In the genomic region with DNA sequence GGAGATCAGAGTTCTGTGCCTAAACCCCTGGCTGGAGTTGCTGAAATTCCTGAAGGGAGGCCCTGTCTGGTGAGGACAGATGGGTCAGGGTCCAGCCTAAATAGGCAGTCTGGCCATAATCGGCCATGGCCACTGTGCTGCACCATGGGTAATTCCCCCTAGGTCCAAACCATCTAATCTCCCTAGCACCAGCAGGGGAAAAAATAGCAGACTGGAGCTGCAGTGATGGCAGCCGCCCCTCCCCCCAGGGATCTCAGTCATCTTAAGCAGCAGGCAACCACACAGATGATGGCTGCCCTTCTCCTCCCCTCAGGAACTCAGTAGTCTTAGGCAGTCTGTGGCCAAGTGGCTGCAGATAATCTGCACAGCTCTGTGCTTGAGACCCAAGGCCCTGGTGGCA, we compare ENCODE assay signal across 20 cellular contexts.
DNase-seq lines count a peak whose midpoint lies in the region; ATAC-seq, FAIRE-seq and TF ChIP-seq lines count a peak whose summit lies in the region.
"Had no signal": no experiment of that assay in that cellular context is flagged by ENCODE, and none has a peak within 500 bp of the region (broad histone marks: within the 10 kb centered on the region; RNA-seq: fewer than 3 reads in every experiment).

No MANE protein-coding gene starts in this region.

- H3K9ac ChIP-seq in HepG2 (ENCODE audit: insufficient read depth, low read depth, low read length) (no peak overlapping the region), trophoblast cell (ENCODE audit: low read length) (no peak overlapping the region)

- no peak for TF ChIP-seq POLR2A in HepG2 (IDR thresholded peaks at IDR 0.05; ENCODE audit: insufficient read depth in 1 of 2, low read depth in 2 of 2, low read length in 2 of 2)
- no peak for TF ChIP-seq POLR2A in right lobe of liver (IDR thresholded peaks at IDR 0.05)

- ATAC-seq in HepG2, result peak; percentile 80
- ATAC-seq in right lobe of liver, result no peak
- ATAC-seq in HG03097 (IDR thresholded peaks at IDR 0.05; ENCODE audit: low FRiP score, unreplicated experiment), result no peak

- H3K27ac ChIP-seq in HepG2 (ENCODE audit: extremely low read length, insufficient read depth, low read length) (no peak overlapping the region), right lobe of liver (no peak overlapping the region), brain microvascular endothelial cell (no peak overlapping the region), trophoblast cell (ENCODE audit: low read depth, low read length) (no peak overlapping the region)
- H3K27ac ChIP-seq: ovary had no signal

- H3K79me1 ChIP-seq in trophoblast cell (ENCODE audit: low read length), result peaks cover 11% of the 10 kb centered on the region

- H2AFZ ChIP-seq in HepG2 (ENCODE audit: low read length) (no peak overlapping the region), trophoblast cell (ENCODE audit: insufficient read depth, low read length, poor library complexity) (peak overlapping the region; percentile 52)

- H2BK120ac ChIP-seq in trophoblast cell (ENCODE audit: insufficient read depth, low read length, poor library complexity), result peak overlapping the region; percentile 80

- in situ Hi-C loops in HepG2 (cut with HindIII; ENCODE audit: extremely low pct_ligation_motif_present, low pct_unique_long_range_greater_than_20kb) (no loop called here), brain microvascular endothelial cell (cut with HindIII; ENCODE audit: low pct_ligation_motif_present, low sequenced_read_pairs) (no loop called here)

- FAIRE-seq in HepG2 (lab: Jason Lieb, UNC), result no peak
- FAIRE-seq: astrocyte, endometrium, GM12891 had no signal

- TF ChIP-seq EP300 in HepG2 (IDR thresholded peaks at IDR 0.05; ENCODE audit: low read depth in 2 of 2, low read length in 2 of 2) (no peak), HepG2 (CRISPR knock-in tag; IDR thresholded peaks at IDR 0.05; ENCODE audit: borderline replicate concordance) (no peak)

- DNase-seq in HepG2 (ENCODE audit: low spot score) (no peak), right lobe of liver (no peak), LHCN-M2 (ENCODE audit: low read depth) (peak; percentile 18), brain microvascular endothelial cell (no peak), trophoblast cell (peak in 1 of 2 donors; percentile 43), NCI-H510A (lab: John Stamatoyannopoulos, UW) (no peak), amniotic stem cell (lab: John Stamatoyannopoulos, UW) (no peak)
- DNase-seq: activated naive CD4-positive, alpha-beta T cell treated with Interleukin-2 at 50 U/mL for 16 hours; GDM1; Kasumi-1; NCI-H146; NCI-H2227 treated with DMSO at 0.1 percent for 48 hours; ovary; SIG-M5; stimulated activated CD4-positive, alpha-beta T cell treated with anti-CD3 and anti-CD28 coated beads, Interleukin-4, amount 100 ng/mL, for 24 hours; stimulated activated CD8-positive, alpha-beta memory T cell treated with anti-CD3 and anti-CD28 coated beads, Interleukin-4, amount 100 ng/mL, for 48 hours had no signal

- no peak overlapping the region for H3K18ac ChIP-seq in trophoblast cell (ENCODE audit: low read length)

- H3K4ac ChIP-seq in trophoblast cell (ENCODE audit: low read depth, low read length), result no peak overlapping the region

- no peak overlapping the region for H2AK5ac ChIP-seq in trophoblast cell (ENCODE audit: low read length)

- H3K9me3 ChIP-seq in HepG2 (ENCODE audit: low read length) (no peaks in the 10 kb centered on the region), right lobe of liver (no peaks in the 10 kb centered on the region), trophoblast cell (ENCODE audit: insufficient read depth, low read depth, low read length) (no peaks in the 10 kb centered on the region)
- H3K9me3 ChIP-seq: ovary had no signal

- H3K27me3 ChIP-seq in HepG2 (ENCODE audit: control insufficient read depth in 1 of 2, insufficient read depth in 2 of 2, low read length in 2 of 2) (no peaks in the 10 kb centered on the region), right lobe of liver (no peaks in the 10 kb centered on the region), brain microvascular endothelial cell (replicated peaks) (no peaks in the 10 kb centered on the region), trophoblast cell (ENCODE audit: insufficient read depth, low read length) (no peaks in the 10 kb centered on the region)
- H3K27me3 ChIP-seq: ovary had no signal

- TF ChIP-seq RAD21 in HepG2 (CRISPR knock-in tag; IDR thresholded peaks at IDR 0.05), result no peak

- no peaks in the 10 kb centered on the region for H3K4me1 ChIP-seq in HepG2 (ENCODE audit: insufficient read depth, low read length)
- H3K4me1 ChIP-seq in right lobe of liver, result no peaks in the 10 kb centered on the region
- peaks cover 7 to 9% of the 10 kb centered on the region in 2 experiments for H3K4me1 ChIP-seq in trophoblast cell (ENCODE audit: control insufficient read depth in 1 of 2, insufficient read depth in 2 of 2, low read length in 2 of 2)

- H3K36me3 ChIP-seq in HepG2 (replicated peaks in 1 of 2; ENCODE audit: control insufficient read depth in 1 of 2, insufficient read depth in 2 of 2, low read length in 2 of 2), result no peaks in the 10 kb centered on the region
- no peaks in the 10 kb centered on the region for H3K36me3 ChIP-seq in right lobe of liver
- H3K36me3 ChIP-seq in brain microvascular endothelial cell (replicated peaks), result no peaks in the 10 kb centered on the region
- no peaks in the 10 kb centered on the region for H3K36me3 ChIP-seq in trophoblast cell (ENCODE audit: control insufficient read depth in 1 of 2, insufficient read depth in 2 of 2, low read length in 2 of 2)
- H3K36me3 ChIP-seq: ovary had no signal

- TF ChIP-seq CTCF in HepG2 (CRISPR knock-in tag; IDR thresholded peaks at IDR 0.05) (no peak), right lobe of liver (IDR thresholded peaks at IDR 0.05) (no peak), brain microvascular endothelial cell (IDR thresholded peaks at IDR 0.05; ENCODE audit: low read depth, low read length, missing control alignments) (peak; percentile 20)

- H4K12ac ChIP-seq in trophoblast cell (ENCODE audit: low read depth, low read length), result no peak overlapping the region

- intact Hi-C loops in HepG2 (cut with micrococcal nuclease; ENCODE audit: unreplicated experiment) (no loop called here), right lobe of liver (cut with DNase I) (no loop called here)

- no peaks in the 10 kb centered on the region for H3K79me2 ChIP-seq in HepG2 (ENCODE audit: insufficient read depth, low read length)
- H3K79me2 ChIP-seq in trophoblast cell (ENCODE audit: control insufficient read depth, insufficient read depth, low read length, poor library complexity), result no peaks in the 10 kb centered on the region

- POLR2A ChIA-PET in HepG2 (lab: Yijun Ruan, JAX), result no interaction called here

- H4K20me1 ChIP-seq in HepG2 (ENCODE audit: insufficient read depth, low read length), result no peaks in the 10 kb centered on the region

- 0% methylated on average over 1 of the region's 2 CpGs for WGBS in HepG2 (ENCODE audit: low lambda C conversion rate)
- no CpG with 5 or more reads among the region's 2 CpGs for WGBS in right lobe of liver (ENCODE audit: insufficient coverage, low coverage, low lambda C conversion rate, missing lambda C conversion rate)
- WGBS in trophoblast cell (ENCODE audit: extremely low coverage, insufficient coverage, insufficient read length), result no CpG with 5 or more reads among the region's 2 CpGs

- peak overlapping the region; percentile 42 for H2BK12ac ChIP-seq in trophoblast cell (ENCODE audit: low read length)

- H4K8ac ChIP-seq in trophoblast cell (ENCODE audit: low read depth, low read length), result peak overlapping the region; percentile 43

- peak overlapping the region; percentile 33 for H2BK5ac ChIP-seq in trophoblast cell (ENCODE audit: low read depth, low read length, poor library complexity)

- no peak overlapping the region for H3K23ac ChIP-seq in trophoblast cell (ENCODE audit: low read length)

- H3K4me2 ChIP-seq in HepG2 (ENCODE audit: low read depth, low read length) (no peak overlapping the region), trophoblast cell (ENCODE audit: low read length) (no peak overlapping the region)

- no TSS peak for BruUV-seq in HepG2 (replicated peaks; lab: Mats Ljungman, UMichigan)

- H3K4me3 ChIP-seq in HepG2 (replicated peaks in 1 of 3; ENCODE audit: insufficient read depth in 1 of 3, low read depth in 2 of 3, low read length in 3 of 3) (no peak overlapping the region), right lobe of liver (no peak overlapping the region), brain microvascular endothelial cell (ENCODE audit: low read depth, low read length) (no peak overlapping the region), trophoblast cell (ENCODE audit: low read depth, low read length) (no peak overlapping the region)
- H3K4me3 ChIP-seq: ovary had no signal

- H4K91ac ChIP-seq in trophoblast cell (ENCODE audit: low read depth, low read length), result peak overlapping the region; percentile 16

- H3K14ac ChIP-seq in trophoblast cell (ENCODE audit: low read length), result peak overlapping the region; percentile 13

- CTCF ChIA-PET in HepG2 (lab: Yijun Ruan, JAX; ENCODE audit: low intra/inter-chr PET ratio, low total read pairs), result no interaction called here

TF ChIP-seq in HepG2, 621 proteins besides CTCF, POLR2A, EP300 and RAD21:
- TF ChIP-seq ZNF143 (CRISPR knock-in tag; IDR thresholded peaks at IDR 0.05) (0 out of 2 replicates have a peak, but pooled peaks have one; percentile 17), SETDB1 (CRISPR knock-in tag; IDR thresholded peaks at IDR 0.05; ENCODE audit: borderline replicate concordance) (no peak), ZFP1 (CRISPR knock-in tag; IDR thresholded peaks at IDR 0.05) (no peak)
- TF ChIP-seq, protein P1, sequence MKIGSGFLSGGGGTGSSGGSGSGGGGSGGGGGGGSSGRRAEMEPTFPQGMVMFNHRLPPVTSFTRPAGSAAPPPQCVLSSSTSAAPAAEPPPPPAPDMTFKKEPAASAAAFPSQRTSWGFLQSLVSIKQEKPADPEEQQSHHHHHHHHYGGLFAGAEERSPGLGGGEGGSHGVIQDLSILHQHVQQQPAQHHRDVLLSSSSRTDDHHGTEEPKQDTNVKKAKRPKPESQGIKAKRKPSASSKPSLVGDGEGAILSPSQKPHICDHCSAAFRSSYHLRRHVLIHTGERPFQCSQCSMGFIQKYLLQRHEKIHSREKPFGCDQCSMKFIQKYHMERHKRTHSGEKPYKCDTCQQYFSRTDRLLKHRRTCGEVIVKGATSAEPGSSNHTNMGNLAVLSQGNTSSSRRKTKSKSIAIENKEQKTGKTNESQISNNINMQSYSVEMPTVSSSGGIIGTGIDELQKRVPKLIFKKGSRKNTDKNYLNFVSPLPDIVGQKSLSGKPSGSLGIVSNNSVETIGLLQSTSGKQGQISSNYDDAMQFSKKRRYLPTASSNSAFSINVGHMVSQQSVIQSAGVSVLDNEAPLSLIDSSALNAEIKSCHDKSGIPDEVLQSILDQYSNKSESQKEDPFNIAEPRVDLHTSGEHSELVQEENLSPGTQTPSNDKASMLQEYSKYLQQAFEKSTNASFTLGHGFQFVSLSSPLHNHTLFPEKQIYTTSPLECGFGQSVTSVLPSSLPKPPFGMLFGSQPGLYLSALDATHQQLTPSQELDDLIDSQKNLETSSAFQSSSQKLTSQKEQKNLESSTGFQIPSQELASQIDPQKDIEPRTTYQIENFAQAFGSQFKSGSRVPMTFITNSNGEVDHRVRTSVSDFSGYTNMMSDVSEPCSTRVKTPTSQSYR (CRISPR knock-in tag; IDR thresholded peaks at IDR 0.05; ENCODE audit: borderline replicate concordance), result peak; percentile 41; the same call in 1 of the 2 replicates
